ENCODE assay signal across 21 cellular contexts in genomic region chr3:41188291-41188690, GRCh38. TPM values are rescaled to one million over a fixed set of nuclear protein-coding genes. Genes with fewer than 3 reads are reported as not detected.
DNase-seq lines count a peak whose midpoint lies in the region; ATAC-seq and TF ChIP-seq lines count a peak whose summit lies in the region.
"Had no signal": no experiment of that assay in that cellular context is flagged by ENCODE, and none has a peak within 500 bp of the region (broad histone marks: within the 10 kb centered on the region; RNA-seq: fewer than 3 reads in every experiment).

No MANE protein-coding gene starts in this region.

- H3K36me3 Mint-ChIP-seq in activated naive CD8-positive, alpha-beta T cell treated with anti-CD3 and anti-CD28 coated beads for 36 hours = no peaks in the 10 kb centered on the region

- peaks cover 24% of the 10 kb centered on the region for H3K4me1 Mint-ChIP-seq in activated naive CD8-positive, alpha-beta T cell treated with anti-CD3 and anti-CD28 coated beads for 36 hours

- peaks cover 27% of the 10 kb centered on the region for H3K27me3 Mint-ChIP-seq in activated naive CD8-positive, alpha-beta T cell treated with anti-CD3 and anti-CD28 coated beads for 36 hours

- ATAC-seq in GM18861 (IDR thresholded peaks at IDR 0.05; ENCODE audit: unreplicated experiment) (no peak), HG02763 (IDR thresholded peaks at IDR 0.05; ENCODE audit: unreplicated experiment) (no peak), lower lobe of right lung (no peak)
- ATAC-seq: gastroesophageal sphincter, HCT116, left colon had no signal

- in situ Hi-C loops in SK-MEL-5 (cut with HindIII; ENCODE audit: low pct_unique_long_range_greater_than_20kb, low sequenced_read_pairs) = no loop called here

- no peaks in the 10 kb centered on the region for H3K36me3 ChIP-seq in lower lobe of right lung
- H3K36me3 ChIP-seq: gastroesophageal sphincter, spleen, suprapubic skin had no signal

- H3K27ac Mint-ChIP-seq in activated naive CD8-positive, alpha-beta T cell treated with anti-CD3 and anti-CD28 coated beads for 36 hours = peak overlapping the region; percentile 30

- DNase-seq in COLO829 (ENCODE audit: low spot score) = peak; percentile 64
- DNase-seq in ELF-1 (ENCODE audit: low read depth, low spot score) = peak; percentile 44
- peak; percentile 48 for DNase-seq in SK-MEL-5 (ENCODE audit: low read depth, low spot score)
- peak; percentile 32 for DNase-seq in activated naive CD8-positive, alpha-beta T cell treated with anti-CD3 and anti-CD28 coated beads for 36 hours
- no peak for DNase-seq in lower lobe of right lung
- DNase-seq: AML-193, amygdala, caudate nucleus, COR-L47, dorsolateral prefrontal cortex, left colon, NCI-H1092, NCI-H2081, NCI-H510A treated with DMSO at 0.1 percent for 48 hours, Right ventricle myocardium superior, spleen had no signal

- TF ChIP-seq CTCF in lower lobe of right lung (IDR thresholded peaks at IDR 0.05) = no peak

- H3K4me3 Mint-ChIP-seq in activated naive CD8-positive, alpha-beta T cell treated with anti-CD3 and anti-CD28 coated beads for 36 hours = no peak overlapping the region

- intact Hi-C loops in lower lobe of right lung (cut with DNase I) = no loop called here

- no peaks in the 10 kb centered on the region for H3K9me3 ChIP-seq in lower lobe of right lung
- H3K9me3 ChIP-seq: gastroesophageal sphincter, spleen, suprapubic skin had no signal

- no peaks in the 10 kb centered on the region for H3K27me3 ChIP-seq in lower lobe of right lung (ENCODE audit: low read depth)
- H3K27me3 ChIP-seq: dorsolateral prefrontal cortex, gastroesophageal sphincter, spleen, suprapubic skin had no signal

- H3K4me3 ChIP-seq in lower lobe of right lung = no peak overlapping the region
- H3K4me3 ChIP-seq: dorsolateral prefrontal cortex, gastroesophageal sphincter, spleen, suprapubic skin had no signal

- no peaks in the 10 kb centered on the region for H3K9me3 Mint-ChIP-seq in activated naive CD8-positive, alpha-beta T cell treated with anti-CD3 and anti-CD28 coated beads for 36 hours

- no peak overlapping the region for H3K27ac ChIP-seq in lower lobe of right lung
- H3K27ac ChIP-seq: dorsolateral prefrontal cortex, gastroesophageal sphincter, spleen, suprapubic skin had no signal

- no peaks in the 10 kb centered on the region for H3K4me1 ChIP-seq in lower lobe of right lung
- H3K4me1 ChIP-seq: gastroesophageal sphincter, spleen had no signal

RNA-seq across cellular contexts. Expression of gene CTNNB1, which starts 11.0 kb away (rescaled TPM):
- total RNA-seq in SK-MEL-5 (2014; rRNA removed; shearing (Covaris generic)) = 2,832 and 2,887 TPM in 2 replicates
- polyA plus RNA-seq in SK-MEL-5 (2015; cell fraction: cytosol; rRNA removed) = 1,675 and 1,874 TPM in 2 replicates
- 1,627 and 1,925 TPM in 2 replicates for polyA plus RNA-seq in SK-MEL-5 (2015; cell fraction: nucleus; rRNA removed)
- 100 to 1,000 TPM; 132 to 141 TPM for total RNA-seq in activated naive CD8-positive, alpha-beta T cell treated with anti-CD3 and anti-CD28 coated beads for 36 hours
- total RNA-seq in lower lobe of right lung = 332 TPM
